In genomic region chr22:26852176-26852575, GRCh38 we compare ENCODE assay signal across 1 cellular context.
TF ChIP-seq lines count a peak whose summit lies in the region.

No MANE protein-coding gene starts in this region.

TF ChIP-seq in HCT116, 20 proteins besides CTCF, POLR2A, EP300 and RAD21 (continued from another document):
- TF ChIP-seq REST (IDR thresholded peaks at IDR 0.05; ENCODE audit: low read depth) (peak; percentile 68), EZH2phosphoT487 (IDR thresholded peaks at IDR 0.05; ENCODE audit: borderline replicate concordance) (no peak)
